In genomic region chr2:225773143-225773542, GRCh38 we compare ENCODE assay signal across 23 cellular contexts.
DNase-seq lines count a peak whose midpoint lies in the region; ATAC-seq and TF ChIP-seq lines count a peak whose summit lies in the region.
"Had no signal": no experiment of that assay in that cellular context is flagged by ENCODE, and none has a peak within 500 bp of the region (broad histone marks: within the 10 kb centered on the region; RNA-seq: fewer than 3 reads in every experiment).

No MANE protein-coding gene starts in this region.

- H3K4me3 ChIP-seq in heart right ventricle (no peak overlapping the region), fibroblast of pulmonary artery (replicated peaks; ENCODE audit: low read depth, low read length) (no peak overlapping the region), prostate gland (no peak overlapping the region)
- H3K4me3 ChIP-seq: GM23338, HAP-1 had no signal

- intact Hi-C loops in Right ventricle myocardium inferior (cut with DNase I) (no loop called here), heart right ventricle (cut with DNase I) (no loop called here), sciatic nerve (cut with DNase I) (no loop called here), prostate gland (cut with DNase I) (no loop called here)

- TF ChIP-seq POLR2A in prostate gland (IDR thresholded peaks at IDR 0.05) = no peak

- DNase-seq in Right ventricle myocardium inferior (ENCODE audit: missing footprints) (no peak), heart right ventricle (no peak), cerebellum (ENCODE audit: low spot score) (peak; percentile 3), fibroblast of pulmonary artery (ENCODE audit: low read depth) (peak; percentile 44), sciatic nerve (ENCODE audit: low spot score) (no peak), prostate gland (ENCODE audit: low spot score) (no peak)
- DNase-seq in stimulated activated CD4-positive, alpha-beta T cell treated with anti-CD3 and anti-CD28 coated beads, Interleukin-15, amount 100 ng/mL, for 24 hours = no peak
- DNase-seq: C1 segment of cervical spinal cord; CD8-positive, alpha-beta T cell; DND-41; IMR-90; NCI-H1105; NCI-H146; NCI-H2029; NCI-H2227 treated with DMSO at 0.1 percent for 48 hours; NCI-H510A treated with DMSO at 0.1 percent for 48 hours; NCI-H774; NK-92 treated with Interleukin-12 subunit alpha and Interleukin-12 subunit beta, amount 100 ng/mL, for 24 hours had no signal

- no peak for TF ChIP-seq CTCF in heart right ventricle (IDR thresholded peaks at IDR 0.05)
- no peak for TF ChIP-seq CTCF in fibroblast of pulmonary artery (IDR thresholded peaks at IDR 0.05; ENCODE audit: low read length, missing control alignments)
- no peak for TF ChIP-seq CTCF in prostate gland (IDR thresholded peaks at IDR 0.05)

- H3K4me1 ChIP-seq in heart right ventricle = peaks cover 0 to 4% (median 0%) of the 10 kb centered on the region in 9 donors
- H3K4me1 ChIP-seq in prostate gland (replicated peaks) = no peaks in the 10 kb centered on the region
- H3K4me1 ChIP-seq: HAP-1 had no signal

- H3K27ac ChIP-seq in heart right ventricle (peak overlapping the region in 1 of 10 donors; percentile 18), prostate gland (no peak overlapping the region)
- H3K27ac ChIP-seq: 22Rv1, RWPE1 had no signal

- H3K27me3 ChIP-seq in heart right ventricle (no peaks in the 10 kb centered on the region), prostate gland (replicated peaks; ENCODE audit: insufficient read depth) (no peaks in the 10 kb centered on the region)

- peak; percentile 56 for ATAC-seq in Right ventricle myocardium inferior
- ATAC-seq in heart right ventricle = no peak
- ATAC-seq in sciatic nerve = peak; percentile 74
- ATAC-seq in GM21723 (IDR thresholded peaks at IDR 0.05; ENCODE audit: unreplicated experiment) = no peak
- ATAC-seq: CD8-positive, alpha-beta T cell; GM23338 had no signal

- peaks cover 0 to 17% (median 2%) of the 10 kb centered on the region in 11 donors for H3K9me3 ChIP-seq in heart right ventricle
- no peaks in the 10 kb centered on the region for H3K9me3 ChIP-seq in prostate gland
- H3K9me3 ChIP-seq: HAP-1 had no signal

- 53 to 55% methylated on average over 2 of the region's 2 CpGs for WGBS in heart right ventricle, 2 donors
- WGBS in prostate gland = 60% methylated on average over 2 of the region's 2 CpGs

- no peaks in the 10 kb centered on the region for H3K36me3 ChIP-seq in heart right ventricle
- no peaks in the 10 kb centered on the region for H3K36me3 ChIP-seq in prostate gland
- H3K36me3 ChIP-seq: HAP-1 had no signal

Comparison
In these comparisons a context has a peak if more than half of its experiments do, and no peak if none do; other contexts are left out.
1. ATAC-seq: peak in Right ventricle myocardium inferior (single experiment) and sciatic nerve (single experiment); none in heart right ventricle (0 of 8) and GM21723 (single experiment).
2. DNase-seq: peak in cerebellum (single experiment) and fibroblast of pulmonary artery (single experiment); none in Right ventricle myocardium inferior (single experiment), heart right ventricle (0 of 2), sciatic nerve (single experiment), stimulated activated CD4-positive, alpha-beta T cell treated with anti-CD3 and anti-CD28 coated beads, Interleukin-15, amount 100 ng/mL, for 24 hours (single experiment) and prostate gland (single experiment).